8 cellular contexts compared by ENCODE assay signal in genomic region chr20:6693808-6694198, GRCh38.
DNase-seq lines count a peak whose midpoint lies in the region; FAIRE-seq and TF ChIP-seq lines count a peak whose summit lies in the region.
"Not testable (repeated sequence)": the region's sequence is repeated elsewhere in the genome, so short reads cannot be mapped to it uniquely, and the experiment has no call there.

No MANE protein-coding gene starts in this region.

- intact Hi-C loops in Caco-2 (cut with micrococcal nuclease; ENCODE audit: unreplicated experiment); mammary epithelial cell (cut with micrococcal nuclease); left ventricle myocardium inferior (cut with micrococcal nuclease); stomach (cut with DNase I; ENCODE audit: low total_unique reads): not testable (repeated sequence)

- DNase-seq in Caco-2; SK-N-MC (ENCODE audit: low read depth, low spot score); mammary epithelial cell; left ventricle myocardium inferior; keratinocyte (ENCODE audit: low read depth, low spot score); stomach: not testable (repeated sequence)

- H3K27me3 Mint-ChIP-seq in Caco-2 (ENCODE audit: insufficient read depth, unreplicated experiment): not testable (repeated sequence)

- dilution Hi-C loops in mammary epithelial cell (cut with HindIII; ENCODE audit: low sequenced_read_pairs); keratinocyte (cut with MboI; ENCODE audit: extremely low pct_ligation_motif_present, low sequenced_read_pairs): not testable (repeated sequence)

- BruUV-seq in Caco-2 (replicated peaks; lab: Mats Ljungman, UMichigan): TSS peak; percentile 46
- BruUV-seq in mammary epithelial cell (replicated peaks; lab: Mats Ljungman, UMichigan): not testable (repeated sequence)

- H3K9me3 Mint-ChIP-seq in Caco-2 (ENCODE audit: unreplicated experiment): not testable (repeated sequence)

- POLR2A ChIA-PET in Caco-2 (lab: Charles Lee): interaction anchor here (0.7 to 0.8 kb wide), 2 partner anchors 10 to 15 kb away, joined by 3 read pairs; no protein-coding TSS in a partner anchor

- peak overlapping the region; percentile 99 for H3K27ac Mint-ChIP-seq in Caco-2 (ENCODE audit: unreplicated experiment)

- peaks cover 32% of the 10 kb centered on the region for H3K36me3 Mint-ChIP-seq in Caco-2 (ENCODE audit: insufficient read depth, unreplicated experiment)

- H2AFZ ChIP-seq in mammary epithelial cell (ENCODE audit: low read depth, low read length) (peak overlapping the region; percentile 10), keratinocyte (ENCODE audit: control insufficient read depth, low read length) (peak overlapping the region; percentile 37)

- WGBS in mammary epithelial cell (ENCODE audit: low coverage, missing lambda C conversion rate): 81% methylated on average over 3 of the region's 3 CpGs
- 68 to 94% (median 78%) methylated on average over 3 of the region's 3 CpGs for WGBS in stomach, 5 donors

- not testable (repeated sequence) for H4K20me1 ChIP-seq in BLaER1; mammary epithelial cell (ENCODE audit: insufficient read depth, low read length); keratinocyte (ENCODE audit: control insufficient read depth, extremely low read depth, insufficient read depth, low read length)

- not testable (repeated sequence) for TF ChIP-seq POLR2A in stomach (IDR thresholded peaks at IDR 0.05)

- not testable (repeated sequence) for TF ChIP-seq EP300 in stomach (IDR thresholded peaks at IDR 0.05)

- H3K4me3 Mint-ChIP-seq in Caco-2 (ENCODE audit: unreplicated experiment): not testable (repeated sequence)

- FAIRE-seq in keratinocyte (lab: Jason Lieb, UNC): not testable (repeated sequence)

- not testable (repeated sequence) for H3K27me3 ChIP-seq in BLaER1; Caco-2 (replicated peaks; ENCODE audit: control insufficient read depth, insufficient read depth, low read length); mammary epithelial cell (ENCODE audit: insufficient read depth, low read length); left ventricle myocardium inferior (ENCODE audit: low read depth); keratinocyte (ENCODE audit: control insufficient read depth, extremely low read depth, insufficient read depth, low read length); mucosa of rectum (ENCODE audit: control insufficient read depth in 2 of 2, insufficient read depth in 2 of 2, low read length in 2 of 2); stomach

- H3K4me1 ChIP-seq in BLaER1: peaks cover 40% of the 10 kb centered on the region
- peaks cover 67% of the 10 kb centered on the region for H3K4me1 ChIP-seq in Caco-2
- H3K4me1 ChIP-seq in mammary epithelial cell (ENCODE audit: insufficient read depth, low read length); left ventricle myocardium inferior: not testable (repeated sequence)
- peaks cover 16% of the 10 kb centered on the region for H3K4me1 ChIP-seq in keratinocyte (ENCODE audit: control insufficient read depth, extremely low read depth, insufficient read depth, low read length)
- H3K4me1 ChIP-seq in mucosa of rectum (ENCODE audit: control insufficient read depth in 2 of 2, insufficient read depth in 2 of 2, low read length in 2 of 2): peaks cover 23 to 25% of the 10 kb centered on the region in 2 donors
- peaks cover 9 to 34% (median 13%) of the 10 kb centered on the region in 4 donors for H3K4me1 ChIP-seq in stomach

- not testable (repeated sequence) for H3K9me1 ChIP-seq in keratinocyte (ENCODE audit: control insufficient read depth, extremely low read depth, insufficient read depth, low read length)

- peaks cover 67% of the 10 kb centered on the region for H3K4me1 Mint-ChIP-seq in Caco-2 (ENCODE audit: low read depth, unreplicated experiment)

- H3K36me3 ChIP-seq in BLaER1; Caco-2 (ENCODE audit: control insufficient read depth, insufficient read depth, low read length); SK-N-MC (ENCODE audit: insufficient read depth, low read length); mammary epithelial cell (ENCODE audit: insufficient read depth, low read length); left ventricle myocardium inferior; keratinocyte (ENCODE audit: control insufficient read depth in 2 of 2, extremely low read depth in 1 of 2, insufficient read depth in 2 of 2, low read length in 2 of 2); mucosa of rectum (ENCODE audit: control insufficient read depth in 2 of 2, insufficient read depth in 2 of 2, low read length in 2 of 2); stomach: not testable (repeated sequence)

- TF ChIP-seq CTCF in Caco-2 (IDR thresholded peaks at IDR 0.05; ENCODE audit: insufficient read depth in 1 of 2, low read depth in 1 of 2, low read length in 1 of 2, severe bottlenecking in 1 of 2, unreplicated experiment in 1 of 2); mammary epithelial cell (conservative IDR thresholded peaks at IDR 0.05 in 1 of 2, IDR thresholded peaks at IDR 0.05 in 1 of 2; ENCODE audit: extremely low read depth in 1 of 2, insufficient read depth in 1 of 2, low read depth in 1 of 2, low read length in 2 of 2); left ventricle myocardium inferior (IDR thresholded peaks at IDR 0.05; ENCODE audit: borderline replicate concordance); keratinocyte (optimal IDR thresholded peaks at IDR 0.05 in 1 of 3, IDR thresholded peaks at IDR 0.05 in 1 of 3, conservative IDR thresholded peaks at IDR 0.05 in 1 of 3; ENCODE audit: extremely low read depth in 1 of 3, insufficient read depth in 2 of 3, low read length in 3 of 3); stomach (IDR thresholded peaks at IDR 0.05): not testable (repeated sequence)

- peaks cover 12% of the 10 kb centered on the region for H3K9me3 ChIP-seq in BLaER1
- H3K9me3 ChIP-seq in Caco-2; SK-N-MC (ENCODE audit: low read depth, low read length); mammary epithelial cell (replicated peaks; ENCODE audit: insufficient read depth, low read length); left ventricle myocardium inferior (replicated peaks); keratinocyte (ENCODE audit: control insufficient read depth, low read depth, low read length); mucosa of rectum (ENCODE audit: control insufficient read depth in 2 of 2, low read length in 2 of 2); stomach: not testable (repeated sequence)

- not testable (repeated sequence) for H3K4me3 ChIP-seq in BLaER1; Caco-2 (ENCODE audit: low read depth, low read length); mammary epithelial cell (replicated peaks in 1 of 3; ENCODE audit: insufficient read depth in 1 of 3, low read depth in 2 of 3, low read length in 3 of 3); left ventricle myocardium inferior; keratinocyte (ENCODE audit: control insufficient read depth in 2 of 3, extremely low read depth in 1 of 3, insufficient read depth in 2 of 3, low read depth in 1 of 3, low read length in 3 of 3); mucosa of rectum (ENCODE audit: low read length in 2 of 2); stomach
- H3K4me3 ChIP-seq in SK-N-MC: 0 out of 2 replicates have a peak overlapping the region, but pooled peaks have one; percentile 20

- not testable (repeated sequence) for H3K9ac ChIP-seq in BLaER1; mammary epithelial cell (ENCODE audit: insufficient read depth, low read length); keratinocyte (ENCODE audit: control insufficient read depth, extremely low read depth, insufficient read depth, low read length)
- H3K9ac ChIP-seq in SK-N-MC (ENCODE audit: insufficient read length) (peak overlapping the region; percentile 25), mucosa of rectum (ENCODE audit: low read depth in 1 of 2, low read length in 2 of 2) (peak overlapping the region in 1 of 2 donors; percentile 23)

- CTCF ChIA-PET in Caco-2 (lab: Charles Lee): interaction anchor here (1.2 kb wide), 1 partner anchor 10 kb away, joined by 3 read pairs; no protein-coding TSS in a partner anchor
- CTCF ChIA-PET in mammary epithelial cell (lab: Charles Lee; ENCODE audit: low non-redundant PET): not testable (repeated sequence)

- in situ Hi-C loops in mammary epithelial cell (cut with MboI; ENCODE audit: low sequenced_read_pairs in 2 of 2): not testable (repeated sequence)

- H3K79me2 ChIP-seq in mammary epithelial cell (ENCODE audit: insufficient read depth, low read length); keratinocyte (ENCODE audit: control insufficient read depth, insufficient read depth, low read length): not testable (repeated sequence)

- H3K27ac ChIP-seq in BLaER1; mammary epithelial cell (ENCODE audit: insufficient read depth, low read depth, low read length); keratinocyte (ENCODE audit: control insufficient read depth, insufficient read depth, low read length): not testable (repeated sequence)
- H3K27ac ChIP-seq in SK-N-MC (peak overlapping the region; percentile 64; the same call in 1 of the 2 replicates), left ventricle myocardium inferior (replicated peaks) (peak overlapping the region; percentile 23), mucosa of rectum (ENCODE audit: low read depth in 2 of 2, low read length in 2 of 2) (peak overlapping the region; percentile 33 to 81), stomach (peak overlapping the region in 4 of 5 donors; percentile 34 to 72 (median 50))

- H3K4me2 ChIP-seq in BLaER1: 0 out of 2 replicates have a peak overlapping the region, but pooled peaks have one; percentile 11
- H3K4me2 ChIP-seq in mammary epithelial cell (ENCODE audit: insufficient read depth, low read depth, low read length); keratinocyte (ENCODE audit: control insufficient read depth, extremely low read depth, insufficient read depth, low read depth, low read length): not testable (repeated sequence)
